12 cellular contexts compared by ENCODE assay signal in the genomic region with DNA sequence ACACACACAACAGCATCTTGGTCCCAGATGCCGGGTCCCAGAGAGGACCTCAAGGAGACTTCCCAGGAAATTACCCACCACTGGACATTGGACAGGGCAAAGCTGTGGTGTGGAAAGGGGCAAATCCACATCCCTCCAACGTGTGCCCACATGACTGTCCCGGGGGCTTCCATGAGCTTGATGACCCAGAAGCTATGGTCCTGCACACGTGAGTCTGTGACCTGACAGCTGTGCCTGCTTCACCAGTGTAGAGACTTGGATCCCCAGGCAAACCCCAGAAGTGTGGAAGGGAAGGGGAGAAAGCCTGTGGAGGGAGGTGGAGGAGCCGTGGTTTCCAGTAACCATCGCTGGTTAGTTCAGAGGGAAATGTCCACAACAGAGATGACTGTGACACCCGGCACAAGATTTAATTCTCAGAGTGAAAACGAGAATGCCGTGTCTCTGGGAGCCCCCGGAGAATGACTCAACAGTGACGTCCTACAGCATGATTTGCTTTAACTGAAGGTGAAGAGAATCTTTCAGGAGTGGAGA. TPM values are rescaled to one million over a fixed set of nuclear protein-coding genes. Genes with fewer than 3 reads are reported as not detected.
DNase-seq lines count a peak whose midpoint lies in the region; ATAC-seq and TF ChIP-seq lines count a peak whose summit lies in the region.
"Had no signal": no experiment of that assay in that cellular context is flagged by ENCODE, and none has a peak within 500 bp of the region (broad histone marks: within the 10 kb centered on the region; RNA-seq: fewer than 3 reads in every experiment).

No MANE protein-coding gene starts in this region.

- H3K4me3 ChIP-seq in GM12865 (ENCODE audit: low read depth, low read length), result peak overlapping the region; percentile 66
- H3K4me3 ChIP-seq: right atrium auricular region had no signal

- peaks cover 6% of the 10 kb centered on the region for H3K27me3 Mint-ChIP-seq in activated naive CD8-positive, alpha-beta T cell treated with anti-CD3 and anti-CD28 coated beads for 36 hours
- H3K27me3 Mint-ChIP-seq in progenitor cell of endocrine pancreas, result peaks cover 6% of the 10 kb centered on the region

- peaks cover 7% of the 10 kb centered on the region for H3K36me3 Mint-ChIP-seq in activated naive CD8-positive, alpha-beta T cell treated with anti-CD3 and anti-CD28 coated beads for 36 hours
- no peaks in the 10 kb centered on the region for H3K36me3 Mint-ChIP-seq in progenitor cell of endocrine pancreas (ENCODE audit: insufficient read depth)
- H3K36me3 Mint-ChIP-seq: WTC11 had no signal

- H3K27ac Mint-ChIP-seq in activated naive CD8-positive, alpha-beta T cell treated with anti-CD3 and anti-CD28 coated beads for 36 hours, result peak overlapping the region; percentile 81
- no peak overlapping the region for H3K27ac Mint-ChIP-seq in progenitor cell of endocrine pancreas
- H3K27ac Mint-ChIP-seq: WTC11 had no signal

- H3K4me1 Mint-ChIP-seq in activated naive CD8-positive, alpha-beta T cell treated with anti-CD3 and anti-CD28 coated beads for 36 hours, result peaks cover 39% of the 10 kb centered on the region
- H3K4me1 Mint-ChIP-seq in progenitor cell of endocrine pancreas (ENCODE audit: low read depth), result no peaks in the 10 kb centered on the region

- intact Hi-C loops in posterior vena cava (cut with DNase I), result no loop called here

- peak; percentile 92 for DNase-seq in GM12865 (ENCODE audit: low read depth)
- DNase-seq in activated naive CD8-positive, alpha-beta T cell treated with anti-CD3 and anti-CD28 coated beads for 36 hours, result peak; percentile 41
- no peak for DNase-seq in posterior vena cava (ENCODE audit: low spot score)
- DNase-seq in NCI-H1930 (lab: John Stamatoyannopoulos, UW), result no peak
- no peak for DNase-seq in progenitor cell of endocrine pancreas (ENCODE audit: low spot score, unreplicated experiment)
- DNase-seq: DMS153, NCI-H524 treated with DMSO at 0.1 percent for 48 hours had no signal

- TF ChIP-seq CTCF in GM12865 (IDR thresholded peaks at IDR 0.05; ENCODE audit: insufficient read depth, low read depth, low read length, missing control alignments) (no peak), progenitor cell of endocrine pancreas (IDR thresholded peaks at IDR 0.05; ENCODE audit: unreplicated experiment) (no peak)

- H3K9me3 Mint-ChIP-seq in activated naive CD8-positive, alpha-beta T cell treated with anti-CD3 and anti-CD28 coated beads for 36 hours, result no peaks in the 10 kb centered on the region
- H3K9me3 Mint-ChIP-seq in progenitor cell of endocrine pancreas (ENCODE audit: low read depth), result no peaks in the 10 kb centered on the region
- H3K9me3 Mint-ChIP-seq: WTC11 had no signal

- peak overlapping the region; percentile 77 for H3K4me3 Mint-ChIP-seq in activated naive CD8-positive, alpha-beta T cell treated with anti-CD3 and anti-CD28 coated beads for 36 hours
- H3K4me3 Mint-ChIP-seq in progenitor cell of endocrine pancreas (ENCODE audit: low read depth), result no peak overlapping the region
- H3K4me3 Mint-ChIP-seq: WTC11 had no signal

- ATAC-seq in GM19328 (IDR thresholded peaks at IDR 0.05; ENCODE audit: unreplicated experiment) (peak; percentile 37), HG03064 (IDR thresholded peaks at IDR 0.05; ENCODE audit: low read depth, unreplicated experiment) (peak; percentile 36), HG03469 (IDR thresholded peaks at IDR 0.05; ENCODE audit: unreplicated experiment) (no peak)

RNA-seq across cellular contexts. Expression of a gene that starts 19.1 kb away (rescaled TPM):
- 10 to 100 TPM; 18.8 to 20.4 TPM for total RNA-seq in activated naive CD8-positive, alpha-beta T cell treated with anti-CD3 and anti-CD28 coated beads for 36 hours
- total RNA-seq in posterior vena cava, result under 1 TPM; 0.14 to 0.19 TPM
- not detected in 2 replicates for total RNA-seq in progenitor cell of endocrine pancreas
- total RNA-seq: right atrium auricular region, WTC11 had no signal

RNA-seq across cellular contexts. Expression of a gene that starts 51.7 kb away (rescaled TPM):
- total RNA-seq in activated naive CD8-positive, alpha-beta T cell treated with anti-CD3 and anti-CD28 coated beads for 36 hours, result not detected
- not detected for total RNA-seq in posterior vena cava
- total RNA-seq in progenitor cell of endocrine pancreas, result not detected in 2 replicates
- total RNA-seq: right atrium auricular region, WTC11 had no signal

Comparison
In these comparisons a context has a peak if more than half of its experiments do, and no peak if none do; other contexts are left out.
1. DNase-seq: peak in GM12865 (single experiment) and activated naive CD8-positive, alpha-beta T cell treated with anti-CD3 and anti-CD28 coated beads for 36 hours (single experiment); none in posterior vena cava (single experiment), NCI-H1930 (0 of 2) and progenitor cell of endocrine pancreas (single experiment).
2. RNA of a gene that starts 19.1 kb away (total RNA-seq): 18.8 to 20.4 TPM in activated naive CD8-positive, alpha-beta T cell treated with anti-CD3 and anti-CD28 coated beads for 36 hours; 0.14 to 0.19 TPM in posterior vena cava and not detected in progenitor cell of endocrine pancreas; every median in the first group is over 10 times any median in the second.